Comparison of ENCODE assay signal across 28 cellular contexts in genomic region chr3:45088543-45088942, GRCh38. TPM values are rescaled to one million over a fixed set of nuclear protein-coding genes. Genes with fewer than 3 reads are reported as not detected.
DNase-seq lines count a peak whose midpoint lies in the region; ATAC-seq, FAIRE-seq and TF ChIP-seq lines count a peak whose summit lies in the region.
"Had no signal": no experiment of that assay in that cellular context is flagged by ENCODE, and none has a peak within 500 bp of the region (broad histone marks: within the 10 kb centered on the region; RNA-seq: fewer than 3 reads in every experiment).

No MANE protein-coding gene starts in this region.

- no peaks in the 10 kb centered on the region for H3K9me3 Mint-ChIP-seq in type B pancreatic cell
- H3K9me3 Mint-ChIP-seq: activated B cell treated with CpG ODN at 0.5 μM for 24 hours; activated CD8-positive, alpha-beta T cell treated with anti-CD3 and anti-CD28 coated beads for 36 hours; activated naive CD4-positive, alpha-beta T cell treated with anti-CD3 and anti-CD28 coated beads, Interleukin-2, amount 10 ng/mL, durations not matched to agents 7 days and 5 days; immature natural killer cell; naive thymus-derived CD8-positive, alpha-beta T cell; T-helper 2 cell treated with Interferon-gamma antibody and Interleukin-4, amounts not matched to agents 5 μg/mL and 100 μg/mL, for 36 hours had no signal

- H3K27me3 ChIP-seq in HepG2 (ENCODE audit: control insufficient read depth in 1 of 2, insufficient read depth in 2 of 2, low read length in 2 of 2), result peaks cover 0 to 1% of the 10 kb centered on the region in 2 experiments; a peak in 2 of 5 replicates
- no peaks in the 10 kb centered on the region for H3K27me3 ChIP-seq in MM.1S (replicated peaks; ENCODE audit: insufficient read depth, low read length)
- H3K27me3 ChIP-seq: BLaER1 treated with 17β-estradiol and CSF1 and Interleukin-3, amounts not matched to agents 10 nM and 100 nM; MG63; upper lobe of left lung had no signal

- in situ Hi-C loops in T47D (cut with HindIII; ENCODE audit: low pct_unique_long_range_greater_than_20kb, low sequenced_read_pairs), result no loop called here
- in situ Hi-C loops in HepG2 (cut with HindIII; ENCODE audit: extremely low pct_ligation_motif_present, low pct_unique_long_range_greater_than_20kb), result no loop called here

- CTCF ChIA-PET in HepG2 (lab: Yijun Ruan, JAX; ENCODE audit: low intra/inter-chr PET ratio, low total read pairs), result no interaction called here

- TF ChIP-seq CTCF in HepG2 (CRISPR knock-in tag; IDR thresholded peaks at IDR 0.05) (no peak), type B pancreatic cell (conservative IDR thresholded peaks at IDR 0.05) (no peak), MM.1S (IDR thresholded peaks at IDR 0.05; ENCODE audit: low read length) (no peak)

- TF ChIP-seq EP300 in HepG2 (IDR thresholded peaks at IDR 0.05; ENCODE audit: low read depth in 2 of 2, low read length in 2 of 2) (no peak), HepG2 (CRISPR knock-in tag; IDR thresholded peaks at IDR 0.05; ENCODE audit: borderline replicate concordance) (no peak)

- DNase-seq in NCI-H2029 (lab: John Stamatoyannopoulos, UW), result peak; percentile 24
- DNase-seq in NCI-H2029 treated with DMSO at 0.1 percent for 48 hours (lab: John Stamatoyannopoulos, UW), result no peak
- DNase-seq in T47D (ENCODE audit: low read depth in 1 of 2, low spot score in 1 of 2), result peak; percentile 18 to 60
- no peak for DNase-seq in HepG2 (ENCODE audit: low spot score)
- DNase-seq in type B pancreatic cell (ENCODE audit: extremely low spot score, unreplicated experiment), result no peak
- DNase-seq in MM.1S, result no peak
- DNase-seq: activated B cell treated with CpG ODN at 0.5 μM for 24 hours; activated CD8-positive, alpha-beta T cell treated with anti-CD3 and anti-CD28 coated beads for 36 hours; activated naive CD4-positive, alpha-beta T cell treated with anti-CD3 and anti-CD28 coated beads, Interleukin-2, amount 10 ng/mL, durations not matched to agents 7 days and 5 days; activated T-cell treated with anti-CD3 and anti-CD28 coated beads, Interleukin-2, amount 50 U/mL, for 1 hour; aorta; effector memory CD4-positive, alpha-beta T cell; GDM1; immature natural killer cell; MG63; naive thymus-derived CD8-positive, alpha-beta T cell; NCI-H187 treated with DMSO at 0.1 percent for 48 hours; NCI-H526 treated with DMSO at 0.1 percent for 48 hours; stimulated activated naive CD4-positive, alpha-beta T cell treated with Interleukin-2 at 50 U/mL for 16 hours had no signal

- H3K36me3 Mint-ChIP-seq in type B pancreatic cell, result peaks cover 12% of the 10 kb centered on the region

- H3K4me3 ChIP-seq in HepG2 (replicated peaks in 1 of 3; ENCODE audit: insufficient read depth in 1 of 3, low read depth in 2 of 3, low read length in 3 of 3) (no peak overlapping the region), MM.1S (ENCODE audit: low read length) (no peak overlapping the region)
- H3K4me3 ChIP-seq: BLaER1 treated with 17β-estradiol and CSF1 and Interleukin-3, amounts not matched to agents 10 nM and 100 nM; GM12878; HAP-1; MG63; upper lobe of left lung had no signal

- H3K4me3 Mint-ChIP-seq in type B pancreatic cell, result no peak overlapping the region
- H3K4me3 Mint-ChIP-seq: activated B cell treated with CpG ODN at 0.5 μM for 24 hours; activated CD8-positive, alpha-beta T cell treated with anti-CD3 and anti-CD28 coated beads for 36 hours; activated naive CD4-positive, alpha-beta T cell treated with anti-CD3 and anti-CD28 coated beads, Interleukin-2, amount 10 ng/mL, durations not matched to agents 7 days and 5 days; immature natural killer cell; naive thymus-derived CD8-positive, alpha-beta T cell; T-helper 2 cell treated with Interferon-gamma antibody and Interleukin-4, amounts not matched to agents 5 μg/mL and 100 μg/mL, for 36 hours had no signal

- no peaks in the 10 kb centered on the region for H3K27me3 Mint-ChIP-seq in type B pancreatic cell

- no peaks in the 10 kb centered on the region for H4K20me1 ChIP-seq in HepG2 (ENCODE audit: insufficient read depth, low read length)
- no peaks in the 10 kb centered on the region for H4K20me1 ChIP-seq in MM.1S (ENCODE audit: insufficient read depth, low read length)

- no peaks in the 10 kb centered on the region for H3K36me3 ChIP-seq in HepG2 (replicated peaks in 1 of 2; ENCODE audit: control insufficient read depth in 1 of 2, insufficient read depth in 2 of 2, low read length in 2 of 2)
- no peaks in the 10 kb centered on the region for H3K36me3 ChIP-seq in MM.1S (replicated peaks; ENCODE audit: insufficient read depth, low read length)
- H3K36me3 ChIP-seq: HAP-1, MG63 had no signal

- H3K9me3 ChIP-seq in HepG2 (ENCODE audit: low read length) (no peaks in the 10 kb centered on the region), MM.1S (replicated peaks; ENCODE audit: insufficient read depth, low read length) (no peaks in the 10 kb centered on the region)
- H3K9me3 ChIP-seq: HAP-1, MG63, upper lobe of left lung had no signal

- BruUV-seq in HepG2 (replicated peaks; lab: Mats Ljungman, UMichigan), result no TSS peak

- H3F3A ChIP-seq in MM.1S (ENCODE audit: insufficient read depth, low read length), result no peaks in the 10 kb centered on the region

- intact Hi-C loops in HepG2 (cut with micrococcal nuclease; ENCODE audit: unreplicated experiment), result no loop called here

- no peak for TF ChIP-seq POLR2A in HepG2 (IDR thresholded peaks at IDR 0.05; ENCODE audit: insufficient read depth in 1 of 2, low read depth in 2 of 2, low read length in 2 of 2)

- WGBS in HepG2 (ENCODE audit: low lambda C conversion rate), result 46% methylated on average over 3 of the region's 4 CpGs

- H3K4me2 ChIP-seq in HepG2 (ENCODE audit: low read depth, low read length) (no peak overlapping the region), MM.1S (ENCODE audit: low read depth, low read length) (no peak overlapping the region)
- H3K4me2 ChIP-seq: BLaER1 treated with 17β-estradiol and CSF1 and Interleukin-3, amounts not matched to agents 10 nM and 100 nM had no signal

- POLR2A ChIA-PET in HepG2 (lab: Yijun Ruan, JAX), result no interaction called here

- no peak for ATAC-seq in HepG2
- no peak for ATAC-seq in GM19467 (IDR thresholded peaks at IDR 0.05; ENCODE audit: unreplicated experiment)
- no peak for ATAC-seq in HG03439 (IDR thresholded peaks at IDR 0.05; ENCODE audit: unreplicated experiment)
- ATAC-seq: activated CD8-positive, alpha-beta T cell treated with anti-CD3 and anti-CD28 coated beads for 36 hours; GM12878; naive thymus-derived CD8-positive, alpha-beta T cell had no signal

- H3K9ac ChIP-seq in HepG2 (ENCODE audit: insufficient read depth, low read depth, low read length) (no peak overlapping the region), MM.1S (ENCODE audit: low read length) (no peak overlapping the region)
- H3K9ac ChIP-seq: BLaER1 treated with 17β-estradiol and CSF1 and Interleukin-3, amounts not matched to agents 10 nM and 100 nM; parathyroid adenoma had no signal

- H3K27ac ChIP-seq in HepG2 (ENCODE audit: extremely low read length, insufficient read depth, low read length) (no peak overlapping the region), MM.1S (ENCODE audit: low read length) (no peak overlapping the region)
- H3K27ac ChIP-seq: BLaER1 treated with 17β-estradiol and CSF1 and Interleukin-3, amounts not matched to agents 10 nM and 100 nM; parathyroid adenoma; upper lobe of left lung had no signal

- H3K9me2 ChIP-seq in MM.1S (replicated peaks; ENCODE audit: insufficient read depth, low read length), result no peaks in the 10 kb centered on the region

- no peak for TF ChIP-seq RAD21 in HepG2 (CRISPR knock-in tag; IDR thresholded peaks at IDR 0.05)

- peaks cover 5% of the 10 kb centered on the region for H3K4me1 Mint-ChIP-seq in type B pancreatic cell (ENCODE audit: unreplicated experiment)
- H3K4me1 Mint-ChIP-seq: activated B cell treated with CpG ODN at 0.5 μM for 24 hours; activated naive CD4-positive, alpha-beta T cell treated with anti-CD3 and anti-CD28 coated beads, Interleukin-2, amount 10 ng/mL, durations not matched to agents 7 days and 5 days; immature natural killer cell; naive thymus-derived CD8-positive, alpha-beta T cell had no signal

- H3K79me2 ChIP-seq in HepG2 (ENCODE audit: insufficient read depth, low read length) (no peaks in the 10 kb centered on the region), MM.1S (ENCODE audit: low read length) (no peaks in the 10 kb centered on the region)
- H3K79me2 ChIP-seq: parathyroid adenoma had no signal

- FAIRE-seq in HepG2 (lab: Jason Lieb, UNC), result no peak
- FAIRE-seq: A204.1, GM12878 had no signal

- H3K4me1 ChIP-seq in HepG2 (ENCODE audit: insufficient read depth, low read length) (peaks cover 16% of the 10 kb centered on the region; the same call in 1 of the 2 replicates), MM.1S (ENCODE audit: low read length) (no peaks in the 10 kb centered on the region)
- H3K4me1 ChIP-seq: BLaER1 treated with 17β-estradiol and CSF1 and Interleukin-3, amounts not matched to agents 10 nM and 100 nM had no signal

- no peak overlapping the region for H2AFZ ChIP-seq in HepG2 (ENCODE audit: low read length)
- no peak overlapping the region for H2AFZ ChIP-seq in MM.1S (ENCODE audit: low read length)
- H2AFZ ChIP-seq: parathyroid adenoma had no signal

- peak overlapping the region; percentile 46 for H3K27ac Mint-ChIP-seq in type B pancreatic cell
- H3K27ac Mint-ChIP-seq: activated B cell treated with CpG ODN at 0.5 μM for 24 hours; activated CD8-positive, alpha-beta T cell treated with anti-CD3 and anti-CD28 coated beads for 36 hours; activated naive CD4-positive, alpha-beta T cell treated with anti-CD3 and anti-CD28 coated beads, Interleukin-2, amount 10 ng/mL, durations not matched to agents 7 days and 5 days; immature natural killer cell; naive thymus-derived CD8-positive, alpha-beta T cell; T-helper 2 cell treated with Interferon-gamma antibody and Interleukin-4, amounts not matched to agents 5 μg/mL and 100 μg/mL, for 36 hours had no signal

RNA-seq across cellular contexts. Expression of gene CDCP1, which starts 57.6 kb away (rescaled TPM):
- 0.14 and 0.18 TPM in 2 replicates for total RNA-seq in HepG2 (2016; rRNA removed; fragmentation: Illumina TruSeq; extraction: Trizol)
- total RNA-seq in HepG2 (2016; cell fraction: cytosol; rRNA removed; fragmentation: Illumina TruSeq; extraction: Trizol; ENCODE audit: low read depth), result under 0.01 and 0.20 TPM in 2 replicates
- total RNA-seq in HepG2 (2016; cell fraction: insoluble cytoplasmic fraction; rRNA removed; fragmentation: Illumina TruSeq; extraction: Trizol), result 0.10 and 0.35 TPM in 2 replicates
- total RNA-seq in HepG2 (2016; cell fraction: membrane; rRNA removed; fragmentation: Illumina TruSeq; extraction: Trizol), result 0.21 and 0.28 TPM in 2 replicates
- 0.22 and 0.28 TPM in 2 replicates for total RNA-seq in HepG2 (2016; cell fraction: nucleus; rRNA removed; fragmentation: Illumina TruSeq; extraction: Trizol)
- 0.11 and 0.16 TPM in 2 replicates for polyA plus RNA-seq in HepG2 (2011; rRNA removed)
- polyA plus RNA-seq in HepG2 (2011; cell fraction: cytosol; rRNA removed), result 0.08 and 0.15 TPM in 2 replicates
- polyA plus RNA-seq in HepG2 (2011; cell fraction: nucleus; rRNA removed), result 0.03 and 0.08 TPM in 2 replicates
- 0.09 and 0.12 TPM in 2 replicates for polyA plus RNA-seq in HepG2 (2012)
- polyA plus RNA-seq in HepG2 (2016; cell fraction: cytosol; fragmentation: Illumina TruSeq; extraction: Trizol; ENCODE audit: low read depth), result 0.03 and 0.06 TPM in 2 replicates
- polyA plus RNA-seq in HepG2 (2016; cell fraction: insoluble cytoplasmic fraction; fragmentation: Illumina TruSeq; extraction: Trizol; ENCODE audit: low read depth), result 0.08 and 0.19 TPM in 2 replicates
- 0.07 and 0.12 TPM in 2 replicates for polyA plus RNA-seq in HepG2 (2016; cell fraction: membrane; fragmentation: Illumina TruSeq; extraction: Trizol; ENCODE audit: low read depth)
- polyA plus RNA-seq in HepG2 (2016; cell fraction: nucleus; fragmentation: Illumina TruSeq; extraction: Trizol; ENCODE audit: insufficient read depth, low read depth), result 0.34 and 0.37 TPM in 2 replicates
- 0.42 and 6.4 TPM in 2 replicates for polyA minus RNA-seq in HepG2 (2011; rRNA and poly(A)+ RNA removed; ENCODE audit: low replicate concordance)
- polyA minus RNA-seq in HepG2 (2011; cell fraction: cytosol; rRNA and poly(A)+ RNA removed), result 0.10 and 0.18 TPM in 2 replicates
- polyA minus RNA-seq in HepG2 (2011; cell fraction: nucleus; rRNA and poly(A)+ RNA removed), result 0.12 and 0.13 TPM in 2 replicates
- total RNA-seq in type B pancreatic cell (ENCODE audit: low replicate concordance), result 26.3 and 82.5 TPM in 2 replicates
- total RNA-seq: activated B cell treated with CpG ODN at 0.5 μM for 24 hours; naive thymus-derived CD8-positive, alpha-beta T cell had no signal

Comparison
In these comparisons a context has a peak if more than half of its experiments do, and no peak if none do; other contexts are left out.
1. DNase-seq: peak in NCI-H2029 (single experiment) and T47D (2 of 2); none in NCI-H2029 treated with DMSO at 0.1 percent for 48 hours (single experiment), HepG2 (single experiment), type B pancreatic cell (single experiment) and MM.1S (single experiment).
2. RNA of gene CDCP1, which starts 57.6 kb away (total RNA-seq): 26.3 to 82.5 TPM in type B pancreatic cell; under 0.01 to 0.35 TPM in HepG2; every median in the first group is over 10 times any median in the second.